11 cellular contexts compared by ENCODE assay signal in genomic region chr19:16095071-16095571, GRCh38. TPM values are rescaled to one million over a fixed set of nuclear protein-coding genes. Genes with fewer than 3 reads are reported as not detected.
DNase-seq lines count a peak whose midpoint lies in the region; ATAC-seq and TF ChIP-seq lines count a peak whose summit lies in the region.
"Had no signal": no experiment of that assay in that cellular context is flagged by ENCODE, and none has a peak within 500 bp of the region (broad histone marks: within the 10 kb centered on the region; RNA-seq: fewer than 3 reads in every experiment).

No MANE protein-coding gene starts in this region.

- peak; percentile 48 for DNase-seq in activated CD4-positive, alpha-beta T cell treated with anti-CD3 and anti-CD28 coated beads for 48 hours
- DNase-seq in activated CD4-positive, alpha-beta T cell treated with anti-CD3 and anti-CD28 coated beads for 1 hour, result no peak
- DNase-seq in activated naive CD4-positive, alpha-beta T cell treated with anti-CD3 and anti-CD28 coated beads, Interleukin-2, amount 50 U/mL, for 72 hours (ENCODE audit: low spot score in 2 of 2), result no peak
- DNase-seq in right lobe of liver (no peak), testis (no peak)
- DNase-seq: ACHN, SK-N-SH had no signal

- intact Hi-C loops in right lobe of liver (cut with DNase I) (no loop called here), testis (cut with DNase I; ENCODE audit: low total_unique reads) (no loop called here)

- H3K9me3 Mint-ChIP-seq in activated naive CD4-positive, alpha-beta T cell treated with anti-CD3 and anti-CD28 coated beads, Interleukin-2, amount 50 U/mL, for 72 hours, result no peaks in the 10 kb centered on the region

- H3K27ac Mint-ChIP-seq in activated naive CD4-positive, alpha-beta T cell treated with anti-CD3 and anti-CD28 coated beads, Interleukin-2, amount 50 U/mL, for 72 hours, result peak overlapping the region; percentile 80 to 84

- H3K9me3 ChIP-seq in right lobe of liver (no peaks in the 10 kb centered on the region), testis (no peaks in the 10 kb centered on the region)
- H3K9me3 ChIP-seq: adrenal gland, SK-N-SH had no signal

- H3K4me3 ChIP-seq in right lobe of liver (no peak overlapping the region), testis (no peak overlapping the region)
- H3K4me3 ChIP-seq: adrenal gland had no signal

- H3K4me1 ChIP-seq in right lobe of liver (no peaks in the 10 kb centered on the region), testis (peaks cover 10% of the 10 kb centered on the region)

- peak; percentile 76 to 85 for ATAC-seq in activated naive CD4-positive, alpha-beta T cell treated with anti-CD3 and anti-CD28 coated beads, Interleukin-2, amount 50 U/mL, for 72 hours
- ATAC-seq in right lobe of liver, result peak; percentile 36 to 66 (median 63)
- ATAC-seq in GM21390 (IDR thresholded peaks at IDR 0.05; ENCODE audit: unreplicated experiment), result no peak
- no peak for ATAC-seq in HG03378 (IDR thresholded peaks at IDR 0.05; ENCODE audit: unreplicated experiment)
- ATAC-seq in GM21825 (IDR thresholded peaks at IDR 0.05; ENCODE audit: unreplicated experiment), result no peak

- TF ChIP-seq CTCF in right lobe of liver (IDR thresholded peaks at IDR 0.05) (no peak), testis (IDR thresholded peaks at IDR 0.05) (no peak)

- no peaks in the 10 kb centered on the region for H3K27me3 ChIP-seq in right lobe of liver
- no peaks in the 10 kb centered on the region for H3K27me3 ChIP-seq in testis
- H3K27me3 ChIP-seq: adrenal gland had no signal

- 35% methylated on average over 11 of the region's 13 CpGs for whole genome bisulfite sequencing in right lobe of liver (ENCODE audit: insufficient coverage, low coverage, low lambda C conversion rate, missing lambda C conversion rate)
- WGBS in testis, 2 donors, result 42 to 67% methylated on average over 13 of the region's 13 CpGs

- H3K36me3 ChIP-seq in right lobe of liver, result peaks cover 0 to 32% (median 8%) of the 10 kb centered on the region in 4 donors
- no peaks in the 10 kb centered on the region for H3K36me3 ChIP-seq in testis (ENCODE audit: low read depth, missing control alignments)

- no peak for TF ChIP-seq POLR2A in right lobe of liver (IDR thresholded peaks at IDR 0.05)
- no peak for TF ChIP-seq POLR2A in testis (IDR thresholded peaks at IDR 0.05)

- H3K27ac ChIP-seq in right lobe of liver (peak overlapping the region in 2 of 3 donors; percentile 3 to 49), testis (peak overlapping the region; percentile 35 to 61)

- H3K36me3 Mint-ChIP-seq in activated naive CD4-positive, alpha-beta T cell treated with anti-CD3 and anti-CD28 coated beads, Interleukin-2, amount 50 U/mL, for 72 hours, result peaks cover 31 to 75% of the 10 kb centered on the region in 2 donors

RNA-seq across cellular contexts. Expression of gene RAB8A, which starts 16.6 kb away (rescaled TPM):
- 100 to 1,000 TPM; 125 to 155 TPM for total RNA-seq in activated naive CD4-positive, alpha-beta T cell treated with anti-CD3 and anti-CD28 coated beads, Interleukin-2, amount 50 U/mL, for 72 hours
- total RNA-seq in right lobe of liver (10 to 100 TPM; 59.5 to 88.4 (median 72.5) TPM), testis (10 to 100 TPM; 63.3 to 69.0 TPM)
- 45.9 TPM for polyA plus RNA-seq in testis (ENCODE audit: insufficient read depth, low read depth, low replicate concordance)

RNA-seq across cellular contexts. Expression of gene TPM4, which starts 18.8 kb away (rescaled TPM):
- total RNA-seq in activated naive CD4-positive, alpha-beta T cell treated with anti-CD3 and anti-CD28 coated beads, Interleukin-2, amount 50 U/mL, for 72 hours, result 100 to 1,000 TPM; 405 to 411 TPM
- 10 to 100 TPM; 13.7 to 90.2 (median 45.6) TPM for total RNA-seq in right lobe of liver
- 100 to 1,000 TPM; 212 to 271 TPM for total RNA-seq in testis
- 227 TPM for polyA plus RNA-seq in testis (ENCODE audit: insufficient read depth, low read depth, low replicate concordance)

RNA-seq across cellular contexts. Expression of gene HSH2D, which starts 48.4 kb away (rescaled TPM):
- total RNA-seq in activated naive CD4-positive, alpha-beta T cell treated with anti-CD3 and anti-CD28 coated beads, Interleukin-2, amount 50 U/mL, for 72 hours, result 10 to 100 TPM; 23.9 to 49.8 TPM
- total RNA-seq in right lobe of liver (1 to 10 TPM in 1 of 6 experiments, under 1 TPM in 5; 0.26 to 1.7 (median 0.48) TPM), testis (under 1 TPM; 0.55 to 0.68 TPM)
- polyA plus RNA-seq in testis (ENCODE audit: insufficient read depth, low read depth, low replicate concordance), result 1.6 TPM
- polyA plus RNA-seq: SK-N-SH had no signal

Comparison
In these comparisons a context has a peak if more than half of its experiments do, and no peak if none do; other contexts are left out.
1. ATAC-seq: peak in activated naive CD4-positive, alpha-beta T cell treated with anti-CD3 and anti-CD28 coated beads, Interleukin-2, amount 50 U/mL, for 72 hours (2 of 2) and right lobe of liver (4 of 4); none in GM21390 (single experiment), HG03378 (single experiment) and GM21825 (single experiment).
2. RNA of gene HSH2D, which starts 48.4 kb away (total RNA-seq): 23.9 to 49.8 TPM in activated naive CD4-positive, alpha-beta T cell treated with anti-CD3 and anti-CD28 coated beads, Interleukin-2, amount 50 U/mL, for 72 hours; 0.55 to 0.68 TPM in testis and 0.26 to 1.7 TPM in right lobe of liver; every median in the first group is over 4 times any median in the second.